Comparison of ENCODE assay signal across 32 cellular contexts in the genomic region with DNA sequence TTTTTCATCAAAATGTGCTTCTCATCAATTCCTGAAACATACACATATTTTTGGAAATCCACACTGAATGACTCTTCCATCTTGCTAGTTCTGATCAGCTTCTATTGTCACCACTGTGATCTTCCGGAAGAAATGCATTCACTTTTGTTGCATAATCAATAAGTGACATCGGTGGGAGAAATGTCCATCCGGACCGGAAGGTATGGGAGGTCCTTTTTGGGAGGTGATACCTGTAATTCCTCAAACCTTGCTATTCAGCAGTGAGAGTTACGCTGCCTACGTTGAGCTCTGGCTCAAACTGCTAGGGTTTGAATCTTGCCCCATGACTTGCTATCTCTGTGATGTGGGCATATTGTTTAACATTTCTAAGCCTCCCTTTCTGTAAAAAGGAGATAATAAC.
"Had no signal": no experiment of that assay in that cellular context is flagged by ENCODE, and none has a peak within 500 bp of the region (broad histone marks: within the 10 kb centered on the region; RNA-seq: fewer than 3 reads in every experiment).

No MANE protein-coding gene starts in this region.

- H3K4me1 ChIP-seq: SJCRH30 had no signal

- H3K9me3 ChIP-seq: Peyer's patch had no signal

- H3K4me2 ChIP-seq: KMS-11 had no signal

- H3K27ac ChIP-seq: KMS-11, Peyer's patch, RWPE1, SJCRH30, SK-N-MC had no signal

- DNase-seq: Karpas-422, MM.1S, MV-4-11, NCI-H1092, NCI-H1105, NCI-H1417 treated with DMSO at 0.1 percent for 48 hours, NCI-H1436 treated with DMSO at 0.1 percent for 48 hours, NCI-H1694 treated with DMSO at 0.1 percent for 48 hours, NCI-H187 treated with DMSO at 0.1 percent for 48 hours, NCI-H2029 treated with DMSO at 0.1 percent for 48 hours, NCI-H2081 treated with DMSO at 0.1 percent for 48 hours, NCI-H2107, NCI-H2171, NCI-H226, NCI-H446 treated with DMSO at 0.1 percent for 48 hours, NCI-H510A, NCI-H524, NCI-H526, NCI-H69, NCI-H748 treated with DMSO at 0.1 percent for 48 hours, NCI-H82, PC-3, Peyer's patch, SHP77, SIG-M5, SJCRH30, T-cell had no signal

- H3K36me3 ChIP-seq: Peyer's patch, SJCRH30 had no signal

- H3K27ac Mint-ChIP-seq: T-cell had no signal

- H3K9ac ChIP-seq: KMS-11 had no signal

- H3K27me3 Mint-ChIP-seq: T-cell had no signal

- ATAC-seq: PC-3, Right ventricle myocardium inferior, SK-N-SH treated with all-trans-retinoic acid at 6 μM for 48 hours, T-cell had no signal

- H3K4me3 Mint-ChIP-seq: T-cell had no signal

- H3K36me3 Mint-ChIP-seq: T-cell had no signal

- H3K4me3 ChIP-seq: Peyer's patch, SJCRH30, SK-N-MC had no signal

- H3K27me3 ChIP-seq: Peyer's patch, SJCRH30 had no signal
